Comparison of ENCODE assay signal across 18 cellular contexts in the genomic region with DNA sequence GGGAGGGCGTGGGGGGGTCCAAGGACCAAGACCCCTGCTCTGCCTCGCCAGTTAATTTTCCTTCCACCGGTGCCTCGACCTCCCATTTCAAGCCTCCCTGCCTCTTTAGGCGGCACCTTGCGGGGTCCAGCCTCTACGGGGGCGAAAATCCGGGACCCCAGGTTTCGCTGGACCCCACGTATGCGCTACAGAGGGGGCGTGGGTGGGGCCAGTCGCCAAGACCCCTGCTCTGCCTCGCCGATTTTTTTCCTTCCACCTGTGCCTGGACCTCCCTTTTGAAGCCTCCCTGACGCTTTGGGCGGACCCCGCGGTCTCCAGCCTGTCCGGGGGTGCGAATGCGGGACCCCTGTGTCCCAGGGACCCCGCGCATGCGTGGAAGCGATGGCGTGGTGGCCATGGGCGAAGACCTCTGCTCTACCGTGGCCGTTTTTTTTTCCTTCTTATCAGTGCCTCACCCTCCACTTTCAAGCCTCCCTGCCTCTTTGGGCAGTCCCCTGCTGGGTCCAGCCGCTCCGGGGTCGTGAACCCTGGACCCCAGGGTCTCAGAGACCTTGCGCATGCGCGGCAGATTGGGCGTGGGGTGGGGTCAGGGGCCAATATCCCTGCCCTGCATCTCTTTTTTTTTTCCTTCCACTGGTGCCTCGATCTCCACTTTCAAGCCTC.
DNase-seq lines count a peak whose midpoint lies in the region; ATAC-seq, FAIRE-seq and TF ChIP-seq lines count a peak whose summit lies in the region.
"Had no signal": no experiment of that assay in that cellular context is flagged by ENCODE, and none has a peak within 500 bp of the region (broad histone marks: within the 10 kb centered on the region; RNA-seq: fewer than 3 reads in every experiment).

No MANE protein-coding gene starts in this region.

- H3K4me3 ChIP-seq in SK-N-SH (ENCODE audit: low read depth in 2 of 2, low read length in 1 of 2) (peak overlapping the region; percentile 28 to 47; a peak in 3 of 4 replicates), PC-3 (ENCODE audit: low read length) (peak overlapping the region; percentile 62), transverse colon (no peak overlapping the region)
- H3K4me3 ChIP-seq: BLaER1 treated with 17β-estradiol and CSF1 and Interleukin-3, amounts not matched to agents 10 nM and 100 nM had no signal

- no peaks in the 10 kb centered on the region for H3K27me3 Mint-ChIP-seq in activated CD4-positive, alpha-beta memory T cell treated with anti-CD3 and anti-CD28 coated beads for 36 hours

- H3K27ac ChIP-seq in SK-N-SH (ENCODE audit: low read depth in 2 of 2, low read length in 1 of 2) (no peak overlapping the region), PC-3 (ENCODE audit: low read length) (no peak overlapping the region), transverse colon (no peak overlapping the region)
- H3K27ac ChIP-seq: BLaER1 treated with 17β-estradiol and CSF1 and Interleukin-3, amounts not matched to agents 10 nM and 100 nM had no signal

- TF ChIP-seq CTCF in SK-N-SH (IDR thresholded peaks at IDR 0.05) (no peak), PC-3 (conservative IDR thresholded peaks at IDR 0.05; ENCODE audit: low read depth, low read length) (no peak), transverse colon (IDR thresholded peaks at IDR 0.05) (no peak)

- BruUV-seq in PC-3 (replicated peaks; lab: Mats Ljungman, UMichigan), result no TSS peak

- no peak for ATAC-seq in SK-N-SH treated with all-trans-retinoic acid at 6 μM for 48 hours
- no peak for ATAC-seq in PC-3
- ATAC-seq in GM18868 (IDR thresholded peaks at IDR 0.05; ENCODE audit: unreplicated experiment), result no peak
- ATAC-seq: Right ventricle myocardium inferior had no signal

- TF ChIP-seq EP300 in SK-N-SH (IDR thresholded peaks at IDR 0.05; ENCODE audit: borderline replicate concordance in 1 of 2, low read depth in 1 of 2, low read length in 1 of 2), result no peak
- no peak for TF ChIP-seq EP300 in transverse colon (IDR thresholded peaks at IDR 0.05; ENCODE audit: low read depth)

- DNase-seq in SK-N-SH, result no peak
- DNase-seq in HuH-7 (ENCODE audit: low spot score), result peak; percentile 68
- peak; percentile 2 for DNase-seq in PC-3
- DNase-seq in urothelium cell line (ENCODE audit: low spot score), result peak; percentile 69
- DNase-seq in transverse colon, result no peak
- DNase-seq in activated CD4-positive, alpha-beta memory T cell treated with anti-CD3 and anti-CD28 coated beads for 36 hours, result no peak
- DNase-seq: DMS 273 treated with DMSO at 0.1 percent for 48 hours, KBM-7, NCI-H1436, NCI-H510A, T-helper 1 cell, T-helper 9 cell had no signal

- no peak overlapping the region for H3K4me3 Mint-ChIP-seq in activated CD4-positive, alpha-beta memory T cell treated with anti-CD3 and anti-CD28 coated beads for 36 hours

- peaks cover 48% of the 10 kb centered on the region for H3K27me3 ChIP-seq in SK-N-SH (ENCODE audit: insufficient read depth)
- peaks cover 15% of the 10 kb centered on the region for H3K27me3 ChIP-seq in PC-3 (ENCODE audit: low read length)
- H3K27me3 ChIP-seq in transverse colon, result no peaks in the 10 kb centered on the region
- H3K27me3 ChIP-seq: BLaER1 treated with 17β-estradiol and CSF1 and Interleukin-3, amounts not matched to agents 10 nM and 100 nM had no signal

- FAIRE-seq in urothelium cell line (lab: Jason Lieb, UNC), result no peak
- FAIRE-seq: G401.6, RCC 7860 had no signal

- no peaks in the 10 kb centered on the region for H3K36me3 Mint-ChIP-seq in activated CD4-positive, alpha-beta memory T cell treated with anti-CD3 and anti-CD28 coated beads for 36 hours

- no peaks in the 10 kb centered on the region for H3K4me1 Mint-ChIP-seq in activated CD4-positive, alpha-beta memory T cell treated with anti-CD3 and anti-CD28 coated beads for 36 hours (ENCODE audit: low read depth)

- no peak for TF ChIP-seq RAD21 in SK-N-SH (IDR thresholded peaks at IDR 0.05; ENCODE audit: low read length)

- POLR2A ChIA-PET in SK-N-SH (lab: Yijun Ruan, JAX) (no interaction called here), PC-3 (lab: Charles Lee; ENCODE audit: unreplicated experiment) (no interaction called here)
- POLR2A ChIA-PET in activated CD4-positive, alpha-beta memory T cell treated with anti-CD3 and anti-CD28 coated beads for 36 hours (lab: Charles Lee), result no interaction called here

- H2AFZ ChIP-seq in SK-N-SH (ENCODE audit: low read depth) (peak overlapping the region; percentile 37; the same call in 1 of the 2 replicates), PC-3 (ENCODE audit: low read length) (peak overlapping the region; percentile 77)

- in situ Hi-C loops in transverse colon (cut with MboI; ENCODE audit: low pct_ligation_motif_present in 1 of 4, low pct_unique_long_range_greater_than_20kb in 1 of 4, low sequenced_read_pairs in 3 of 4), result loop anchor here in 1 of 4 donors (25.0 kb wide), 1 partner anchor 91 kb away; no protein-coding TSS in a partner anchor

- H3K4me2 ChIP-seq in SK-N-SH (peak overlapping the region; percentile 69), PC-3 (ENCODE audit: low read length) (peak overlapping the region; percentile 77)
- H3K4me2 ChIP-seq: BLaER1 treated with 17β-estradiol and CSF1 and Interleukin-3, amounts not matched to agents 10 nM and 100 nM had no signal

- H3F3A ChIP-seq in SK-N-SH (replicated peaks; ENCODE audit: insufficient read depth) (no peaks in the 10 kb centered on the region), PC-3 (ENCODE audit: low read length, unreplicated experiment) (no peaks in the 10 kb centered on the region)

- intact Hi-C loops in PC-3 (cut with micrococcal nuclease), result no loop called here
- intact Hi-C loops in transverse colon (cut with DNase I; ENCODE audit: low total_unique reads), result no loop called here
- intact Hi-C loops in activated CD4-positive, alpha-beta memory T cell treated with anti-CD3 and anti-CD28 coated beads for 36 hours (cut with micrococcal nuclease), result no loop called here

- 4% methylated on average over 36 of the region's 39 CpGs for WGBS in SK-N-SH (ENCODE audit: low lambda C conversion rate)
- WGBS in transverse colon (ENCODE audit: low coverage in 1 of 2), 2 donors, result 67 to 69% methylated on average over 10 to 39 of the region's 39 CpGs

- CTCF ChIA-PET in SK-N-SH (lab: Yijun Ruan, JAX), result no interaction called here
- CTCF ChIA-PET in PC-3 (lab: Charles Lee), result no interaction called here
- CTCF ChIA-PET in activated CD4-positive, alpha-beta memory T cell treated with anti-CD3 and anti-CD28 coated beads for 36 hours (lab: Charles Lee), result no interaction called here

- H3K4me1 ChIP-seq in SK-N-SH (ENCODE audit: control insufficient read depth in 1 of 2, insufficient read depth in 2 of 2, low read depth in 1 of 2, low read length in 1 of 2) (no peaks in the 10 kb centered on the region; a peak in 1 of 4 replicates), PC-3 (ENCODE audit: insufficient read depth, low read length) (0 out of 2 replicates have a peak, but pooled peaks cover 12% of the 10 kb centered on the region), transverse colon (no peaks in the 10 kb centered on the region)
- H3K4me1 ChIP-seq: BLaER1 treated with 17β-estradiol and CSF1 and Interleukin-3, amounts not matched to agents 10 nM and 100 nM had no signal

- peaks cover 19% of the 10 kb centered on the region for H3K9me3 Mint-ChIP-seq in activated CD4-positive, alpha-beta memory T cell treated with anti-CD3 and anti-CD28 coated beads for 36 hours

- H3K9me3 ChIP-seq in SK-N-SH (no peaks in the 10 kb centered on the region), PC-3 (ENCODE audit: low read length) (no peaks in the 10 kb centered on the region), transverse colon (peaks cover 23 to 51% of the 10 kb centered on the region in 2 donors)

- H3K9ac ChIP-seq in SK-N-SH (no peak overlapping the region), PC-3 (ENCODE audit: low read length) (peak overlapping the region; percentile 9; the same call in 1 of the 2 replicates)
- H3K9ac ChIP-seq: BLaER1 treated with 17β-estradiol and CSF1 and Interleukin-3, amounts not matched to agents 10 nM and 100 nM had no signal

- H4K20me1 ChIP-seq in SK-N-SH (ENCODE audit: insufficient read depth), result no peaks in the 10 kb centered on the region
- H4K20me1 ChIP-seq in PC-3 (ENCODE audit: low read length), result no peaks in the 10 kb centered on the region
- H4K20me1 ChIP-seq: BLaER1 treated with 17β-estradiol and CSF1 and Interleukin-3, amounts not matched to agents 10 nM and 100 nM had no signal

- H3K9me2 ChIP-seq in SK-N-SH (no peaks in the 10 kb centered on the region), PC-3 (replicated peaks; ENCODE audit: low read length) (no peaks in the 10 kb centered on the region)

- no peak for TF ChIP-seq POLR2A in transverse colon (IDR thresholded peaks at IDR 0.05)

- H3K79me2 ChIP-seq in SK-N-SH (ENCODE audit: insufficient read depth) (no peaks in the 10 kb centered on the region), PC-3 (ENCODE audit: low read length) (no peaks in the 10 kb centered on the region)

- H3K36me3 ChIP-seq in SK-N-SH (replicated peaks in 1 of 2; ENCODE audit: control insufficient read depth in 1 of 2, insufficient read depth in 2 of 2, low read length in 1 of 2), result no peaks in the 10 kb centered on the region
- H3K36me3 ChIP-seq in PC-3 (ENCODE audit: low read depth, low read length), result no peaks in the 10 kb centered on the region
- no peaks in the 10 kb centered on the region for H3K36me3 ChIP-seq in transverse colon
- H3K36me3 ChIP-seq: BLaER1 treated with 17β-estradiol and CSF1 and Interleukin-3, amounts not matched to agents 10 nM and 100 nM had no signal

- H3K27ac Mint-ChIP-seq in activated CD4-positive, alpha-beta memory T cell treated with anti-CD3 and anti-CD28 coated beads for 36 hours, result no peak overlapping the region

TF ChIP-seq in SK-N-SH, 30 proteins besides CTCF, POLR2A, EP300 and RAD21 (continues in another document):
- peak; percentile 44 for TF ChIP-seq NRF1 (IDR thresholded peaks at IDR 0.05; ENCODE audit: low read depth, low read length)
- no peak for TF ChIP-seq ELF1 (IDR thresholded peaks at IDR 0.05)

Comparison
In these comparisons a context has a peak if more than half of its experiments do, and no peak if none do; other contexts are left out.
1. DNase-seq: peak in HuH-7 (single experiment), PC-3 (single experiment) and urothelium cell line (single experiment); none in SK-N-SH (single experiment), transverse colon (single experiment) and activated CD4-positive, alpha-beta memory T cell treated with anti-CD3 and anti-CD28 coated beads for 36 hours (single experiment).
2. H3K4me3 ChIP-seq: peak in SK-N-SH (2 of 2) and PC-3 (single experiment); none in transverse colon (0 of 4).